Comparison of ENCODE assay signal across 29 cellular contexts in genomic region chr14:83533734-83534133, GRCh38.
"Had no signal": no experiment of that assay in that cellular context is flagged by ENCODE, and none has a peak within 500 bp of the region (broad histone marks: within the 10 kb centered on the region; RNA-seq: fewer than 3 reads in every experiment).

No MANE protein-coding gene starts in this region.

- FAIRE-seq: islet of Langerhans, kidney had no signal

- H3K36me3 Mint-ChIP-seq: immature natural killer cell; mesothelial cell of epicardium; naive B cell; natural killer cell; stimulated activated effector memory CD8-positive, alpha-beta T cell treated with anti-CD3 and anti-CD28 coated beads, Interleukin-12 subunit alpha, Interleukin-12 subunit beta, amount 100 ng/mL, for 72 hours; type B pancreatic cell had no signal

- DNase-seq: heart left ventricle; hypothalamus; immature natural killer cell; kidney; left colon; left lung; lower lobe of right lung; mammary epithelial cell; mesenchymal stem cell; naive B cell; natural killer cell; ovary; posterior cingulate gyrus; retina; right cardiac atrium; spleen; stimulated activated CD4-positive, alpha-beta T cell treated with anti-CD3 and anti-CD28 coated beads, Interleukin-4, amount 100 ng/mL, for 24 hours; stimulated activated naive CD4-positive, alpha-beta T cell treated with Interleukin-2 at 50 U/mL for 16 hours; stimulated activated naive CD8-positive, alpha-beta T cell treated with anti-CD3 and anti-CD28 coated beads, Interleukin-15, amount 100 ng/mL, for 72 hours; substantia nigra; uterus had no signal

- H3K4me1 Mint-ChIP-seq: immature natural killer cell; naive B cell; natural killer cell; stimulated activated effector memory CD8-positive, alpha-beta T cell treated with anti-CD3 and anti-CD28 coated beads, Interleukin-12 subunit alpha, Interleukin-12 subunit beta, amount 100 ng/mL, for 72 hours; stimulated activated naive CD8-positive, alpha-beta T cell treated with anti-CD3 and anti-CD28 coated beads, Interleukin-15, amount 100 ng/mL, for 72 hours had no signal

- H3K9me3 ChIP-seq: heart left ventricle, left lung, lower lobe of right lung, ovary, prostate gland, tibial nerve, uterus had no signal

- H3K27me3 ChIP-seq: heart left ventricle, left lung, ovary, spleen, tibial nerve, uterus had no signal

- H3K36me3 ChIP-seq: heart left ventricle, left lung, lower lobe of right lung, ovary, prostate gland, spleen, tibial nerve, uterus had no signal

- H3K27ac ChIP-seq: heart left ventricle, left lung, lower lobe of right lung, ovary, prostate gland, skin epidermis, spleen, tibial nerve, uterus had no signal

- H3K4me3 ChIP-seq: heart left ventricle, left lung, lower lobe of right lung, ovary, prostate gland, skin epidermis, spleen, tibial nerve, uterus had no signal

- H3K27ac Mint-ChIP-seq: immature natural killer cell; mesothelial cell of epicardium; naive B cell; natural killer cell; stimulated activated effector memory CD8-positive, alpha-beta T cell treated with anti-CD3 and anti-CD28 coated beads, Interleukin-12 subunit alpha, Interleukin-12 subunit beta, amount 100 ng/mL, for 72 hours; stimulated activated naive CD8-positive, alpha-beta T cell treated with anti-CD3 and anti-CD28 coated beads, Interleukin-15, amount 100 ng/mL, for 72 hours; type B pancreatic cell had no signal

- ATAC-seq: heart left ventricle; left colon; left lung; lower lobe of right lung; natural killer cell; right cardiac atrium; sciatic nerve; stimulated activated effector memory CD8-positive, alpha-beta T cell treated with anti-CD3 and anti-CD28 coated beads, Interleukin-12 subunit alpha, Interleukin-12 subunit beta, amount 100 ng/mL, for 72 hours; stimulated activated naive CD8-positive, alpha-beta T cell treated with anti-CD3 and anti-CD28 coated beads, Interleukin-15, amount 100 ng/mL, for 72 hours had no signal

- H3K27me3 Mint-ChIP-seq: naive B cell; stimulated activated naive CD8-positive, alpha-beta T cell treated with anti-CD3 and anti-CD28 coated beads, Interleukin-15, amount 100 ng/mL, for 72 hours; type B pancreatic cell had no signal

- H3K9me3 Mint-ChIP-seq: mesothelial cell of epicardium, type B pancreatic cell had no signal

- H3K4me3 Mint-ChIP-seq: immature natural killer cell; mesothelial cell of epicardium; naive B cell; natural killer cell; stimulated activated effector memory CD8-positive, alpha-beta T cell treated with anti-CD3 and anti-CD28 coated beads, Interleukin-12 subunit alpha, Interleukin-12 subunit beta, amount 100 ng/mL, for 72 hours; stimulated activated naive CD8-positive, alpha-beta T cell treated with anti-CD3 and anti-CD28 coated beads, Interleukin-15, amount 100 ng/mL, for 72 hours; type B pancreatic cell had no signal

- H3K4me1 ChIP-seq: heart left ventricle, left lung, lower lobe of right lung, prostate gland, spleen, tibial nerve, uterus had no signal
